ENCODE assay signal across 17 cellular contexts in genomic region chr7:150342119-150342405, GRCh38. TPM values are rescaled to one million over a fixed set of nuclear protein-coding genes. Genes with fewer than 3 reads are reported as not detected.
DNase-seq lines count a peak whose midpoint lies in the region; FAIRE-seq and TF ChIP-seq lines count a peak whose summit lies in the region.
"Had no signal": no experiment of that assay in that cellular context is flagged by ENCODE, and none has a peak within 500 bp of the region (broad histone marks: within the 10 kb centered on the region; RNA-seq: fewer than 3 reads in every experiment).

No MANE protein-coding gene starts in this region.

- H3K9me3 ChIP-seq in Peyer's patch (no peaks in the 10 kb centered on the region), H1 (ENCODE audit: insufficient read depth in 2 of 2, low read depth in 1 of 2, low read length in 1 of 2) (peaks cover 0 to 11% of the 10 kb centered on the region in 2 experiments; a peak in 2 of 4 replicates), mucosa of rectum (ENCODE audit: control insufficient read depth in 2 of 2, low read length in 2 of 2) (no peaks in the 10 kb centered on the region), stomach (peaks cover 0 to 7% (median 0%) of the 10 kb centered on the region in 4 donors)

- H4K8ac ChIP-seq in H1 (ENCODE audit: extremely low read depth, insufficient read depth, low read length) = no peak overlapping the region; the same call in 1 of the 2 replicates

- peaks cover 8% of the 10 kb centered on the region for H3K9me3 Mint-ChIP-seq in activated CD4-positive, alpha-beta T cell treated with anti-CD3 and anti-CD28 coated beads, Interleukin-2, amount 10 ng/mL, durations not matched to agents 24 days and 14 days

- peaks cover 6% of the 10 kb centered on the region for H3K79me1 ChIP-seq in H1 (ENCODE audit: low read depth, low read length)

- no peak for TF ChIP-seq CTCF in Peyer's patch (IDR thresholded peaks at IDR 0.05)
- no peak for TF ChIP-seq CTCF in H1 (IDR thresholded peaks at IDR 0.05; ENCODE audit: control extremely low read depth in 1 of 3, insufficient read depth in 1 of 3, low read depth in 1 of 3, low read length in 3 of 3)
- TF ChIP-seq CTCF in stomach (IDR thresholded peaks at IDR 0.05) = no peak

- H2BK12ac ChIP-seq in H1 (ENCODE audit: low read depth, low read length) = peak overlapping the region; percentile 20; the same call in 1 of the 2 replicates

- H3K36me3 Mint-ChIP-seq in activated CD4-positive, alpha-beta T cell treated with anti-CD3 and anti-CD28 coated beads, Interleukin-2, amount 10 ng/mL, durations not matched to agents 24 days and 14 days (ENCODE audit: low read depth) = peaks cover 6% of the 10 kb centered on the region

- no peak for DNase-seq in Peyer's patch
- DNase-seq in H1 (ENCODE audit: low read depth in 1 of 2, low spot score in 2 of 2) = no peak
- no peak for DNase-seq in stomach
- DNase-seq in hypothalamus (lab: John Stamatoyannopoulos, UW) = no peak
- no peak for DNase-seq in NK-92 (lab: John Stamatoyannopoulos, UW; ENCODE audit: unreplicated experiment)
- DNase-seq in NCI-H2107 treated with DMSO at 0.1 percent for 48 hours (lab: John Stamatoyannopoulos, UW; ENCODE audit: unreplicated experiment) = no peak
- no peak for DNase-seq in activated CD4-positive, alpha-beta T cell treated with anti-CD3 and anti-CD28 coated beads, Interleukin-2, amount 10 ng/mL, durations not matched to agents 24 days and 14 days
- DNase-seq: activated CD8-positive, alpha-beta memory T cell treated with anti-CD3 and anti-CD28 coated beads, Interleukin-2, amount 50 U/mL, for 4 hours; activated naive CD4-positive, alpha-beta T cell treated with Interleukin-2 at 50 U/mL for 16 hours; DMS 273 treated with DMSO at 0.1 percent for 48 hours; NCI-H1694; NCI-H510A had no signal

- CTCF ChIA-PET in H1 (lab: Charles Lee; ENCODE audit: partially characterized antibody) = interaction anchor here (1.0 to 5.2 kb wide), 4 partner anchors 13 to 80 kb away, joined by 4 to 41 read pairs (median 6); a partner anchor contains a TSS

- no peak overlapping the region for H2AFZ ChIP-seq in H1 (ENCODE audit: low read length)

- no peak overlapping the region for H3K56ac ChIP-seq in H1 (replicated peaks; ENCODE audit: insufficient read length, low read depth, low read length)

- no peak for TF ChIP-seq POLR2A in Peyer's patch (IDR thresholded peaks at IDR 0.05)
- no peak for TF ChIP-seq POLR2A in H1 (IDR thresholded peaks at IDR 0.05; ENCODE audit: control extremely low read depth in 1 of 2, low read depth in 2 of 2, low read length in 2 of 2)
- no peak for TF ChIP-seq POLR2A in stomach (IDR thresholded peaks at IDR 0.05)

- H3K4me3 ChIP-seq in Peyer's patch (peak overlapping the region in 1 of 4 donors; percentile 58), H1 (ENCODE audit: extremely low read depth in 1 of 4, insufficient read depth in 2 of 4, low read depth in 3 of 4, low read length in 4 of 4) (peak overlapping the region; percentile 33 to 94 (median 62)), mucosa of rectum (ENCODE audit: low read length in 2 of 2) (peak overlapping the region; percentile 9 to 11), stomach (peak overlapping the region in 2 of 4 donors; percentile 57)

- H4K20me1 ChIP-seq in H1 (replicated peaks in 1 of 2; ENCODE audit: control insufficient read depth in 1 of 2, insufficient read depth in 2 of 2, low read length in 2 of 2) = peaks cover 7 to 18% of the 10 kb centered on the region in 2 experiments

- no peak overlapping the region for H3K23ac ChIP-seq in H1 (ENCODE audit: insufficient read length)

- WGBS in H1 (ENCODE audit: extremely low coverage in 1 of 2, insufficient coverage in 1 of 2, insufficient read length in 1 of 2, insufficient replicate concordance in 2 of 2, low coverage in 1 of 2, low lambda C conversion rate in 2 of 2, missing lambda C conversion rate in 1 of 2), 2 experiments = 75% methylated on average over 9 of the region's 9 CpGs; no CpG with 5 or more reads in 1 of the 2 experiments
- WGBS in stomach, 5 donors = 86 to 90% (median 89%) methylated on average over 9 of the region's 9 CpGs

- H3K23me2 ChIP-seq in H1 (ENCODE audit: low read depth, low read length) = peaks cover 19% of the 10 kb centered on the region

- no peak overlapping the region for H3K4me3 Mint-ChIP-seq in activated CD4-positive, alpha-beta T cell treated with anti-CD3 and anti-CD28 coated beads, Interleukin-2, amount 10 ng/mL, durations not matched to agents 24 days and 14 days

- H3K36me3 ChIP-seq in Peyer's patch (peaks cover 0 to 5% (median 0%) of the 10 kb centered on the region in 3 donors), H1 (ENCODE audit: control insufficient read depth in 2 of 4, insufficient read depth in 4 of 4, low read length in 3 of 4) (peaks cover 0 to 22% (median 2%) of the 10 kb centered on the region in 4 experiments; a peak in 3 of 8 replicates), mucosa of rectum (ENCODE audit: control insufficient read depth in 2 of 2, insufficient read depth in 2 of 2, low read length in 2 of 2) (peaks cover 0 to 4% of the 10 kb centered on the region in 2 donors), stomach (peaks cover 0 to 14% (median 10%) of the 10 kb centered on the region in 4 donors)

- H3K4me2 ChIP-seq in H1 (ENCODE audit: insufficient read depth in 1 of 2, low read depth in 2 of 2, low read length in 2 of 2) = peak overlapping the region; percentile 84 to 95

- H3K4me1 Mint-ChIP-seq in activated CD4-positive, alpha-beta T cell treated with anti-CD3 and anti-CD28 coated beads, Interleukin-2, amount 10 ng/mL, durations not matched to agents 24 days and 14 days = peaks cover 3% of the 10 kb centered on the region

- H2AK5ac ChIP-seq in H1 (ENCODE audit: low read depth, low read length) = peak overlapping the region; percentile 59; the same call in 1 of the 2 replicates

- peak overlapping the region; percentile 67 for H2BK20ac ChIP-seq in H1 (ENCODE audit: low read length)

- no peak overlapping the region for H2BK5ac ChIP-seq in H1 (ENCODE audit: low read depth, low read length)

- H3K27ac Mint-ChIP-seq in activated CD4-positive, alpha-beta T cell treated with anti-CD3 and anti-CD28 coated beads, Interleukin-2, amount 10 ng/mL, durations not matched to agents 24 days and 14 days = no peak overlapping the region

- no peak overlapping the region for H4K5ac ChIP-seq in H1 (ENCODE audit: insufficient read length, low read depth, low read length)

- peak; percentile 7 for FAIRE-seq in H1 (lab: Jason Lieb, UNC)
- FAIRE-seq: endothelial cell of umbilical vein had no signal

- peak overlapping the region; percentile 45 for H4K91ac ChIP-seq in H1 (replicated peaks; ENCODE audit: insufficient read length, low read length)

- no peak for TF ChIP-seq EP300 in H1 (IDR thresholded peaks at IDR 0.05; ENCODE audit: borderline replicate concordance in 1 of 2, low read depth in 2 of 2, low read length in 2 of 2)
- no peak for TF ChIP-seq EP300 in stomach (IDR thresholded peaks at IDR 0.05)

- H3K14ac ChIP-seq in H1 (ENCODE audit: insufficient read length) = no peak overlapping the region

- H2BK15ac ChIP-seq in H1 (ENCODE audit: low read length) = peak overlapping the region; percentile 50

- peak overlapping the region; percentile 47 for H3K4ac ChIP-seq in H1 (replicated peaks; ENCODE audit: insufficient read length, low read depth, low read length)

- H3K4me1 ChIP-seq in Peyer's patch (peaks cover 0 to 12% (median 8%) of the 10 kb centered on the region in 4 donors), H1 (replicated peaks in 1 of 4; ENCODE audit: control insufficient read depth in 3 of 4, insufficient read depth in 4 of 4, low read length in 3 of 4) (peaks cover 4 to 46% (median 21%) of the 10 kb centered on the region in 4 experiments), mucosa of rectum (ENCODE audit: control insufficient read depth in 2 of 2, insufficient read depth in 2 of 2, low read length in 2 of 2) (peaks cover 17 to 39% of the 10 kb centered on the region in 2 donors), stomach (peaks cover 22 to 54% (median 45%) of the 10 kb centered on the region in 4 donors)

- peaks cover 0 to 22% of the 10 kb centered on the region in 2 experiments; a peak in 2 of 4 replicates for H3K79me2 ChIP-seq in H1 (ENCODE audit: control insufficient read depth in 1 of 2, insufficient read depth in 2 of 2, low read length in 2 of 2)

- POLR2A ChIA-PET in H1 (lab: Charles Lee; ENCODE audit: partially characterized antibody) = interaction anchor here (0.7 to 2.3 kb wide), 10 partner anchors 10 to 70 kb away, joined by 3 to 19 read pairs (median 4); partner anchors contain the start of gene REPIN1

- H3K27me3 ChIP-seq in Peyer's patch (no peaks in the 10 kb centered on the region), H1 (replicated peaks in 1 of 4; ENCODE audit: control insufficient read depth in 3 of 4, extremely low read depth in 1 of 4, insufficient read depth in 3 of 4, low read length in 3 of 4) (peaks cover 0 to 26% (median 21%) of the 10 kb centered on the region in 4 experiments; a peak in 6 of 7 replicates), mucosa of rectum (ENCODE audit: control insufficient read depth in 2 of 2, insufficient read depth in 2 of 2, low read length in 2 of 2) (peaks cover 0 to 4% of the 10 kb centered on the region in 2 donors), stomach (peaks cover 0 to 24% (median 13%) of the 10 kb centered on the region in 3 donors)

- no peak for TF ChIP-seq RAD21 in H1 (IDR thresholded peaks at IDR 0.05 in 1 of 2, conservative IDR thresholded peaks at IDR 0.05 in 1 of 2; ENCODE audit: low read depth in 2 of 2, low read length in 2 of 2)

- H3K9ac ChIP-seq in H1 (replicated peaks in 1 of 4; ENCODE audit: extremely low read depth in 1 of 4, low read depth in 3 of 4, low read length in 3 of 4) (0 out of 7 replicates have a peak overlapping the region, but pooled peaks of 1 of the 4 experiments have one; percentile 23), mucosa of rectum (ENCODE audit: low read depth in 1 of 2, low read length in 2 of 2) (peak overlapping the region in 1 of 2 donors; percentile 37)

- H3K27me3 Mint-ChIP-seq in activated CD4-positive, alpha-beta T cell treated with anti-CD3 and anti-CD28 coated beads, Interleukin-2, amount 10 ng/mL, durations not matched to agents 24 days and 14 days = peaks cover 47% of the 10 kb centered on the region

- intact Hi-C loops in stomach (cut with DNase I; ENCODE audit: low total_unique reads) = no loop called here
- intact Hi-C loops in activated CD4-positive, alpha-beta T cell treated with anti-CD3 and anti-CD28 coated beads, Interleukin-2, amount 10 ng/mL, durations not matched to agents 24 days and 14 days (cut with micrococcal nuclease) = no loop called here

- no peak overlapping the region for H2BK120ac ChIP-seq in H1 (replicated peaks; ENCODE audit: low read depth, low read length)

- peak overlapping the region; percentile 71; the same call in 1 of the 2 replicates for H3K18ac ChIP-seq in H1 (ENCODE audit: extremely low read depth, low read length)

- H3K27ac ChIP-seq in Peyer's patch = peak overlapping the region in 3 of 4 donors; percentile 62 to 83 (median 69)
- H3K27ac ChIP-seq in H1 (ENCODE audit: low read depth, low read length) = no peak overlapping the region
- H3K27ac ChIP-seq in mucosa of rectum (ENCODE audit: low read depth in 2 of 2, low read length in 2 of 2) = peak overlapping the region in 1 of 2 donors; percentile 53
- H3K27ac ChIP-seq in stomach = peak overlapping the region in 4 of 5 donors; percentile 80 to 88 (median 86)
- H3K27ac ChIP-seq: HL-60, neutrophil had no signal

RNA-seq across cellular contexts. Expression of gene RARRES2, which starts 0.6 kb away (rescaled TPM):
- total RNA-seq in Peyer's patch = 10 to 100 TPM; 21.5 to 99.9 (median 27.1) TPM
- total RNA-seq in H1 (2021; fragmentation: NEBNext Ultra II Directional; extraction: Animal tissue kit (Norgen Biotek cat#: 25700)) = 254 and 264 TPM in 2 replicates
- polyA plus RNA-seq in H1 (2011; rRNA removed) = 441 and 483 TPM in 2 replicates
- 569 TPM for polyA plus RNA-seq in H1 (2011; cell fraction: cytosol; rRNA removed)
- polyA plus RNA-seq in H1 (2011; cell fraction: nucleus; rRNA removed) = 327 TPM
- 326 to 515 TPM (median 467 TPM) in 4 replicates for polyA plus RNA-seq in H1 (2012, experiment 1 of 2)
- polyA plus RNA-seq in H1 (2012, experiment 2 of 2) = 519 TPM
- 191 TPM for polyA plus RNA-seq in H1 (2013, experiment 1 of 2)
- polyA plus RNA-seq in H1 (2013, experiment 2 of 2) = 244 TPM
- 29.0 and 37.7 TPM in 2 replicates for polyA minus RNA-seq in H1 (2011; rRNA and poly(A)+ RNA removed)
- 63.9 TPM for polyA minus RNA-seq in H1 (2011; cell fraction: cytosol; rRNA and poly(A)+ RNA removed)
- 52.1 TPM for polyA minus RNA-seq in H1 (2011; cell fraction: nucleus; rRNA and poly(A)+ RNA removed)
- total RNA-seq in stomach = 100 to 1,000 TPM in 1 of 5 donors, 10 to 100 TPM in 4; 33.5 to 244 (median 70.9) TPM
- polyA plus RNA-seq in stomach = 100 to 1,000 TPM; 161 to 232 (median 197) TPM
- not detected in 2 replicates for total RNA-seq in activated CD4-positive, alpha-beta T cell treated with anti-CD3 and anti-CD28 coated beads, Interleukin-2, amount 10 ng/mL, durations not matched to agents 24 days and 14 days
- total RNA-seq: endothelial cell of umbilical vein, glomerular endothelial cell had no signal
- polyA plus RNA-seq: endothelial cell of umbilical vein had no signal

RNA-seq across cellular contexts. Expression of gene ACTR3C, which starts 18.7 kb away (rescaled TPM):
- total RNA-seq in Peyer's patch = 10 to 100 TPM; 34.5 to 70.4 (median 56.8) TPM
- total RNA-seq in H1 (2021; fragmentation: NEBNext Ultra II Directional; extraction: Animal tissue kit (Norgen Biotek cat#: 25700)) = 0.84 TPM in 1 of 2 replicates, not detected in the other
- 0.78 and 1.5 TPM in 2 replicates for polyA plus RNA-seq in H1 (2011; rRNA removed)
- 1.3 TPM for polyA plus RNA-seq in H1 (2011; cell fraction: cytosol; rRNA removed)
- polyA plus RNA-seq in H1 (2011; cell fraction: nucleus; rRNA removed) = 1.6 TPM
- polyA plus RNA-seq in H1 (2012, experiment 1 of 2) = 0.98 to 2.0 TPM (median 1.4 TPM) in 4 replicates
- 0.75 TPM for polyA plus RNA-seq in H1 (2012, experiment 2 of 2)
- not detected for polyA plus RNA-seq in H1 (2013, experiment 1 of 2)
- polyA plus RNA-seq in H1 (2013, experiment 2 of 2) = 0.07 TPM
- 2.5 and 6.1 TPM in 2 replicates for polyA minus RNA-seq in H1 (2011; rRNA and poly(A)+ RNA removed)
- 1.9 TPM for polyA minus RNA-seq in H1 (2011; cell fraction: cytosol; rRNA and poly(A)+ RNA removed)
- 15.5 TPM for polyA minus RNA-seq in H1 (2011; cell fraction: nucleus; rRNA and poly(A)+ RNA removed)
- 10 to 100 TPM in 3 of 5 donors, 1 to 10 TPM in 2; 2.3 to 68.7 (median 16.2) TPM for total RNA-seq in stomach
- polyA plus RNA-seq in stomach = 10 to 100 TPM in 1 of 3 donors, 1 to 10 TPM in 2; 3.1 to 10.1 (median 7.0) TPM
- 7.9 and 11.7 TPM in 2 replicates for total RNA-seq in activated CD4-positive, alpha-beta T cell treated with anti-CD3 and anti-CD28 coated beads, Interleukin-2, amount 10 ng/mL, durations not matched to agents 24 days and 14 days
- total RNA-seq: endothelial cell of umbilical vein had no signal

RNA-seq across cellular contexts. Expression of gene LRRC61, which starts 18.9 kb away (rescaled TPM):
- total RNA-seq in Peyer's patch (10 to 100 TPM; 19.3 to 22.1 (median 20.0) TPM), stomach (10 to 100 TPM in 3 of 5 donors, not detected in 2; 11.6 to 15.9 (median 14.2) TPM)
- 0.73 and 1.0 TPM in 2 replicates for total RNA-seq in H1 (2021; fragmentation: NEBNext Ultra II Directional; extraction: Animal tissue kit (Norgen Biotek cat#: 25700))
- polyA plus RNA-seq in H1 (2011; rRNA removed) (44.8 and 72.4 TPM in 2 replicates), stomach (1 to 10 TPM; 5.6 to 7.6 (median 7.4) TPM)
- 40.2 TPM for polyA plus RNA-seq in H1 (2011; cell fraction: cytosol; rRNA removed)
- 36.1 TPM for polyA plus RNA-seq in H1 (2011; cell fraction: nucleus; rRNA removed)
- 12.3 to 27.6 TPM (median 25.8 TPM) in 4 replicates for polyA plus RNA-seq in H1 (2012, experiment 1 of 2)
- polyA plus RNA-seq in H1 (2012, experiment 2 of 2) = 31.8 TPM
- polyA plus RNA-seq in H1 (2013, experiment 1 of 2) = 0.34 TPM
- polyA plus RNA-seq in H1 (2013, experiment 2 of 2) = 0.42 TPM
- 14.4 and 19.1 TPM in 2 replicates for polyA minus RNA-seq in H1 (2011; rRNA and poly(A)+ RNA removed)
- 27.4 TPM for polyA minus RNA-seq in H1 (2011; cell fraction: cytosol; rRNA and poly(A)+ RNA removed)
- polyA minus RNA-seq in H1 (2011; cell fraction: nucleus; rRNA and poly(A)+ RNA removed) = 16.0 TPM
- total RNA-seq in activated CD4-positive, alpha-beta T cell treated with anti-CD3 and anti-CD28 coated beads, Interleukin-2, amount 10 ng/mL, durations not matched to agents 24 days and 14 days = 26.8 and 27.5 TPM in 2 replicates
- total RNA-seq: endothelial cell of umbilical vein had no signal

RNA-seq across cellular contexts. Expression of gene REPIN1, which starts 26.6 kb away (rescaled TPM):
- total RNA-seq in Peyer's patch (100 to 1,000 TPM; 138 to 209 (median 159) TPM), stomach (100 to 1,000 TPM in 3 of 5 donors, 10 to 100 TPM in 2; 44.2 to 298 (median 104) TPM)
- 125 and 130 TPM in 2 replicates for total RNA-seq in H1 (2021; fragmentation: NEBNext Ultra II Directional; extraction: Animal tissue kit (Norgen Biotek cat#: 25700))
- polyA plus RNA-seq in H1 (2011; rRNA removed) (98.6 and 147 TPM in 2 replicates), stomach (10 to 100 TPM; 35.9 to 41.5 (median 36.4) TPM)
- 110 TPM for polyA plus RNA-seq in H1 (2011; cell fraction: cytosol; rRNA removed)
- polyA plus RNA-seq in H1 (2011; cell fraction: nucleus; rRNA removed) = 159 TPM
- 81.6 to 105 TPM (median 96.5 TPM) in 4 replicates for polyA plus RNA-seq in H1 (2012, experiment 1 of 2)
- polyA plus RNA-seq in H1 (2012, experiment 2 of 2) = 86.7 TPM
- 78.2 TPM for polyA plus RNA-seq in H1 (2013, experiment 1 of 2)
- 74.4 TPM for polyA plus RNA-seq in H1 (2013, experiment 2 of 2)
- polyA minus RNA-seq in H1 (2011; rRNA and poly(A)+ RNA removed) = 39.8 and 47.5 TPM in 2 replicates
- 55.6 TPM for polyA minus RNA-seq in H1 (2011; cell fraction: cytosol; rRNA and poly(A)+ RNA removed)
- polyA minus RNA-seq in H1 (2011; cell fraction: nucleus; rRNA and poly(A)+ RNA removed) = 72.6 TPM
- 73.6 and 79.7 TPM in 2 replicates for total RNA-seq in activated CD4-positive, alpha-beta T cell treated with anti-CD3 and anti-CD28 coated beads, Interleukin-2, amount 10 ng/mL, durations not matched to agents 24 days and 14 days

RNA-seq across cellular contexts. Expression of gene ZNF775, which starts 37.1 kb away (rescaled TPM):
- total RNA-seq in Peyer's patch (1 to 10 TPM; 1.7 to 2.8 (median 2.5) TPM), stomach (10 to 100 TPM in 2 of 5 donors, 1 to 10 TPM in 1, not detected in 2; 2.0 to 17.0 (median 14.8) TPM)
- total RNA-seq in H1 (2021; fragmentation: NEBNext Ultra II Directional; extraction: Animal tissue kit (Norgen Biotek cat#: 25700)) = 21.5 and 24.9 TPM in 2 replicates
- polyA plus RNA-seq in H1 (2011; rRNA removed) (13.6 and 22.5 TPM in 2 replicates), stomach (1 to 10 TPM; 1.8 to 2.6 (median 2.4) TPM)
- polyA plus RNA-seq in H1 (2011; cell fraction: cytosol; rRNA removed) = 23.8 TPM
- polyA plus RNA-seq in H1 (2011; cell fraction: nucleus; rRNA removed) = 26.9 TPM
- polyA plus RNA-seq in H1 (2012, experiment 1 of 2) = 12.3 to 21.8 TPM (median 20.3 TPM) in 4 replicates
- 13.0 TPM for polyA plus RNA-seq in H1 (2012, experiment 2 of 2)
- 9.1 TPM for polyA plus RNA-seq in H1 (2013, experiment 1 of 2)
- polyA plus RNA-seq in H1 (2013, experiment 2 of 2) = 8.5 TPM
- polyA minus RNA-seq in H1 (2011; rRNA and poly(A)+ RNA removed) = 2.5 and 2.9 TPM in 2 replicates
- 21.4 TPM for polyA minus RNA-seq in H1 (2011; cell fraction: cytosol; rRNA and poly(A)+ RNA removed)
- polyA minus RNA-seq in H1 (2011; cell fraction: nucleus; rRNA and poly(A)+ RNA removed) = 15.7 TPM
- total RNA-seq in activated CD4-positive, alpha-beta T cell treated with anti-CD3 and anti-CD28 coated beads, Interleukin-2, amount 10 ng/mL, durations not matched to agents 24 days and 14 days = 4.2 and 5.5 TPM in 2 replicates

Comparison
In these comparisons a context has a peak if more than half of its experiments do, and no peak if none do; other contexts are left out.
1. RNA of gene RARRES2, which starts 0.6 kb away (total RNA-seq): 254 to 264 TPM in H1, 33.5 to 244 TPM in stomach and 21.5 to 99.9 TPM in Peyer's patch; not detected in activated CD4-positive, alpha-beta T cell treated with anti-CD3 and anti-CD28 coated beads, Interleukin-2, amount 10 ng/mL, durations not matched to agents 24 days and 14 days; every median in the first group is over 10 times any median in the second.